Comparison of ENCODE assay signal across 8 cellular contexts in the genomic region with DNA sequence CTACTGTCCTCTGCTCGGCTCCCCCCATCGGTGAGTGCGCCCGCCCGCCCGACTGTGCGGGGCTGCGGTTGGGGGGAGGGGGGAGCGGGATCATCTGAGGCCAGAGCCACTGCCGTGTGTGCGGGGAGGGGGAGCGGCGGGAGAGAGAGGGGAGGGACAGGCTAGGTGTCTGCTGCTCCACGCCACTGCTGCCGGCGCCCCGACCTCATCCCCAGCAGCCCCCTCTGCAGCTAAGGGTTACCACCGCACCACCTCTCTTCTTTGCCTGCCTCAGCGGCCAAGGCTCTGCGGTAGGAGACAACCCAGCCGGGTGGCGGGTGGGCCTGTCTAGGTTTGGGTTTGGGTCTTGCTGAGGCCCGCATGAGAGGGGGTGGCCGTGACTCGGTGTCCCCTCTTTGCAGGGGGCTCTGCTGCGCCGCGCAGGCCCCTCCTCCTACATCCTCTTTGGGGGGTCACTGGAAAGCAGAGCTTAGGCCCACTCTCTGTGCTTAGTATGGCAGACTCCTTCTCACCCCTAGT. TPM values are rescaled to one million over a fixed set of nuclear protein-coding genes. Genes with fewer than 3 reads are reported as not detected.
DNase-seq lines count a peak whose midpoint lies in the region; ATAC-seq and TF ChIP-seq lines count a peak whose summit lies in the region.

No MANE protein-coding gene starts in this region.

- H4K91ac ChIP-seq in mesenchymal stem cell (ENCODE audit: low read length), result peak overlapping the region; percentile 60

- H3K18ac ChIP-seq in mesenchymal stem cell (ENCODE audit: low read depth in 1 of 2, low read length in 2 of 2), result peak overlapping the region; percentile 73 to 87

- DNase-seq in activated naive CD4-positive, alpha-beta T cell treated with Interleukin-2 at 50 U/mL for 16 hours, result peak; percentile 23
- no peak for DNase-seq in activated naive CD4-positive, alpha-beta T cell (lab: John Stamatoyannopoulos, UW)
- no peak for DNase-seq in T-helper 2 cell treated with Interferon-gamma antibody and Interleukin-4, amounts not matched to agents 5 μg/mL and 100 μg/mL, for 36 hours (ENCODE audit: low spot score)
- DNase-seq in dorsolateral prefrontal cortex, result peak in 7 of 10 donors; percentile 21 to 49 (median 30)
- peak; percentile 9 for DNase-seq in mesenchymal stem cell
- DNase-seq in tibial artery, result peak in 1 of 2 donors; percentile 69
- no peak for DNase-seq in AG08396 (ENCODE audit: low spot score)

- H3K4me2 ChIP-seq in mesenchymal stem cell (ENCODE audit: low read length, poor library complexity, severe bottlenecking), result peak overlapping the region; percentile 100

- peak overlapping the region in 1 of 2 experiments; percentile 63 for H3K23ac ChIP-seq in mesenchymal stem cell (ENCODE audit: low read length in 2 of 2)

- H3K36me3 ChIP-seq in mesenchymal stem cell (ENCODE audit: control insufficient read depth in 1 of 2, insufficient read depth in 2 of 2, low read depth in 1 of 2, low read length in 2 of 2), result no peaks in the 10 kb centered on the region
- no peaks in the 10 kb centered on the region for H3K36me3 ChIP-seq in tibial artery

- H2BK120ac ChIP-seq in mesenchymal stem cell (ENCODE audit: low read depth, low read length), result peak overlapping the region; percentile 95

- peaks cover 23% of the 10 kb centered on the region for H3K4me1 ChIP-seq in mesenchymal stem cell (ENCODE audit: control insufficient read depth, insufficient read depth, low read depth, low read length)
- H3K4me1 ChIP-seq in tibial artery, result peaks cover 0 to 74% (median 56%) of the 10 kb centered on the region in 4 donors

- no peak for ATAC-seq in HG03520 (IDR thresholded peaks at IDR 0.05; ENCODE audit: unreplicated experiment)

- peak overlapping the region in 1 of 2 experiments; percentile 89 for H3K14ac ChIP-seq in mesenchymal stem cell (ENCODE audit: low read length in 2 of 2)

- intact Hi-C loops in dorsolateral prefrontal cortex (cut with DNase I), result loop anchor here in 1 of 2 donors (5.0 kb wide), 1 partner anchor 39 kb away; no protein-coding TSS in a partner anchor
- intact Hi-C loops in tibial artery (cut with DNase I; ENCODE audit: low total_unique reads), result no loop called here

- H3K36me3 Mint-ChIP-seq in T-helper 2 cell treated with Interferon-gamma antibody and Interleukin-4, amounts not matched to agents 5 μg/mL and 100 μg/mL, for 36 hours (ENCODE audit: low read depth), result peaks cover 14% of the 10 kb centered on the region

- H4K8ac ChIP-seq in mesenchymal stem cell (ENCODE audit: low read length), result peak overlapping the region; percentile 99

- H2AK5ac ChIP-seq in mesenchymal stem cell (ENCODE audit: low read length, severe bottlenecking), result no peak overlapping the region

- peaks cover 43% of the 10 kb centered on the region for H3K27me3 Mint-ChIP-seq in T-helper 2 cell treated with Interferon-gamma antibody and Interleukin-4, amounts not matched to agents 5 μg/mL and 100 μg/mL, for 36 hours (ENCODE audit: low read depth)

- peaks cover 61% of the 10 kb centered on the region for H3K4me1 Mint-ChIP-seq in T-helper 2 cell treated with Interferon-gamma antibody and Interleukin-4, amounts not matched to agents 5 μg/mL and 100 μg/mL, for 36 hours (ENCODE audit: low read depth)

- peak overlapping the region; percentile 89 for H2AFZ ChIP-seq in mesenchymal stem cell (ENCODE audit: low read depth, low read length)

- no peak for TF ChIP-seq CTCF in dorsolateral prefrontal cortex (IDR thresholded peaks at IDR 0.05 in 54 of 56, conservative IDR thresholded peaks at IDR 0.05 in 2 of 56; ENCODE audit: low read depth in 1 of 56, partially characterized antibody in 56 of 56)
- no peak for TF ChIP-seq CTCF in tibial artery (IDR thresholded peaks at IDR 0.05)

- peak overlapping the region; percentile 63 to 95 (median 89) for H3K27ac ChIP-seq in dorsolateral prefrontal cortex
- H3K27ac ChIP-seq in mesenchymal stem cell (ENCODE audit: low read length, poor library complexity, severe bottlenecking), result no peak overlapping the region
- peak overlapping the region; percentile 90 to 96 for H3K27ac ChIP-seq in tibial artery

- H3K9ac ChIP-seq in mesenchymal stem cell (ENCODE audit: low read length), result peak overlapping the region; percentile 92

- H2BK12ac ChIP-seq in mesenchymal stem cell (ENCODE audit: low read length in 2 of 2), result peak overlapping the region; percentile 51 to 61

- WGBS in mesenchymal stem cell, result 4% methylated on average over 7 of the region's 28 CpGs

- peaks cover 31% of the 10 kb centered on the region for H3K79me1 ChIP-seq in mesenchymal stem cell (replicated peaks; ENCODE audit: low read length, poor library complexity, severe bottlenecking)

- H2BK15ac ChIP-seq in mesenchymal stem cell (ENCODE audit: low read depth, poor library complexity, severe bottlenecking), result peak overlapping the region; percentile 79

- peak overlapping the region; percentile 54 to 89 (median 75) for H3K4me3 ChIP-seq in dorsolateral prefrontal cortex
- peak overlapping the region; percentile 81 to 88 for H3K4me3 ChIP-seq in mesenchymal stem cell (ENCODE audit: insufficient read depth in 1 of 2, low read depth in 1 of 2, low read length in 2 of 2)
- H3K4me3 ChIP-seq in tibial artery, result peak overlapping the region; percentile 70 to 71

- no peaks in the 10 kb centered on the region for H3K9me3 Mint-ChIP-seq in T-helper 2 cell treated with Interferon-gamma antibody and Interleukin-4, amounts not matched to agents 5 μg/mL and 100 μg/mL, for 36 hours

- H3K9me3 ChIP-seq in mesenchymal stem cell (ENCODE audit: control insufficient read depth, low read length) (no peaks in the 10 kb centered on the region), tibial artery (no peaks in the 10 kb centered on the region)

- H3K4me3 Mint-ChIP-seq in T-helper 2 cell treated with Interferon-gamma antibody and Interleukin-4, amounts not matched to agents 5 μg/mL and 100 μg/mL, for 36 hours, result peak overlapping the region; percentile 87

- H3K4ac ChIP-seq in mesenchymal stem cell (ENCODE audit: low read depth in 1 of 2, low read length in 2 of 2), result peak overlapping the region; percentile 20 to 94

- H3K27me3 ChIP-seq in dorsolateral prefrontal cortex (no peaks in the 10 kb centered on the region), mesenchymal stem cell (ENCODE audit: control insufficient read depth in 1 of 2, insufficient read depth in 1 of 2, low read length in 2 of 2) (peaks cover 0 to 36% of the 10 kb centered on the region in 2 experiments), tibial artery (no peaks in the 10 kb centered on the region)

- no peak overlapping the region for H2BK5ac ChIP-seq in mesenchymal stem cell (ENCODE audit: low read depth, low read length, poor library complexity, severe bottlenecking)

- H3K27ac Mint-ChIP-seq in T-helper 2 cell treated with Interferon-gamma antibody and Interleukin-4, amounts not matched to agents 5 μg/mL and 100 μg/mL, for 36 hours, result peak overlapping the region; percentile 92

RNA-seq across cellular contexts. Expression of a gene that starts 0.7 kb away (rescaled TPM):
- 100 to 1,000 TPM in 10 of 120 experiments, 10 to 100 TPM in 110; 69.0 to 107 (median 89.1) TPM for total RNA-seq in dorsolateral prefrontal cortex
- 4.3 TPM for polyA plus RNA-seq in mesenchymal stem cell (2013, experiment 1 of 2)
- 4.3 TPM for polyA plus RNA-seq in mesenchymal stem cell (2013, experiment 2 of 2)

RNA-seq across cellular contexts. Expression of a gene that starts 12.5 kb away (rescaled TPM):
- total RNA-seq in dorsolateral prefrontal cortex, result 10 to 100 TPM; 44.5 to 79.9 (median 61.8) TPM
- 0.98 TPM for polyA plus RNA-seq in mesenchymal stem cell (2013, experiment 1 of 2)
- 1.0 TPM for polyA plus RNA-seq in mesenchymal stem cell (2013, experiment 2 of 2)

Comparison
In these comparisons a context has a peak if more than half of its experiments do, and no peak if none do; other contexts are left out.
1. DNase-seq: peak in activated naive CD4-positive, alpha-beta T cell treated with Interleukin-2 at 50 U/mL for 16 hours (single experiment), dorsolateral prefrontal cortex (7 of 10) and mesenchymal stem cell (single experiment); none in activated naive CD4-positive, alpha-beta T cell (0 of 4), T-helper 2 cell treated with Interferon-gamma antibody and Interleukin-4, amounts not matched to agents 5 μg/mL and 100 μg/mL, for 36 hours (single experiment) and AG08396 (single experiment).
2. Peak in every context shown above with its lines, with median percentiles within 50 percentile points of each other: H3K4me3 ChIP-seq.